In genomic region chr2:114111329-114111728, GRCh38 we compare ENCODE assay signal across 7 cellular contexts.
"Had no signal": no experiment of that assay in that cellular context is flagged by ENCODE, and none has a peak within 500 bp of the region (broad histone marks: within the 10 kb centered on the region; RNA-seq: fewer than 3 reads in every experiment).

No MANE protein-coding gene starts in this region.

- DNase-seq: GDM1, GF-D8 had no signal

- ATAC-seq: GM12878 had no signal

- H3K4me3 ChIP-seq: GM12878 had no signal

- FAIRE-seq: G401.6, GM12878, GM12892, GM18507, GM19239 had no signal
